Comparison of ENCODE assay signal across 23 cellular contexts in genomic region chr7:25665346-25665745, GRCh38.
DNase-seq lines count a peak whose midpoint lies in the region; ATAC-seq and TF ChIP-seq lines count a peak whose summit lies in the region.
"Had no signal": no experiment of that assay in that cellular context is flagged by ENCODE, and none has a peak within 500 bp of the region (broad histone marks: within the 10 kb centered on the region; RNA-seq: fewer than 3 reads in every experiment).

No MANE protein-coding gene starts in this region.

- peak; percentile 66 for ATAC-seq in omental fat pad (ENCODE audit: low FRiP score)
- no peak for ATAC-seq in left lobe of liver
- no peak for ATAC-seq in GM21619 (IDR thresholded peaks at IDR 0.05; ENCODE audit: unreplicated experiment)
- ATAC-seq: activated CD8-positive, alpha-beta T cell treated with anti-CD3 and anti-CD28 coated beads for 36 hours; left lung; pancreas; upper lobe of right lung had no signal

- intact Hi-C loops in mammary epithelial cell (cut with micrococcal nuclease), result no loop called here
- intact Hi-C loops in esophagus squamous epithelium (cut with DNase I), result no loop called here

- H3K36me3 ChIP-seq in mammary epithelial cell (ENCODE audit: insufficient read depth, low read length), result no peaks in the 10 kb centered on the region
- H3K36me3 ChIP-seq in esophagus squamous epithelium, result no peaks in the 10 kb centered on the region
- H3K36me3 ChIP-seq: left lung, pancreas, upper lobe of right lung had no signal

- CTCF ChIA-PET in mammary epithelial cell (lab: Charles Lee; ENCODE audit: low non-redundant PET), result no interaction called here

- TF ChIP-seq CTCF in mammary epithelial cell (conservative IDR thresholded peaks at IDR 0.05 in 1 of 2, IDR thresholded peaks at IDR 0.05 in 1 of 2; ENCODE audit: extremely low read depth in 1 of 2, insufficient read depth in 1 of 2, low read depth in 1 of 2, low read length in 2 of 2), result no peak
- no peak for TF ChIP-seq CTCF in esophagus squamous epithelium (IDR thresholded peaks at IDR 0.05)
- TF ChIP-seq CTCF in omental fat pad (IDR thresholded peaks at IDR 0.05), result no peak

- TF ChIP-seq POLR2A in esophagus squamous epithelium (IDR thresholded peaks at IDR 0.05), result no peak

- DNase-seq in T47D (ENCODE audit: low read depth in 1 of 2, low spot score in 1 of 2) (peak; percentile 25 to 97), mammary epithelial cell (no peak), esophagus squamous epithelium (lab: John Stamatoyannopoulos, UW) (no peak), omental fat pad (ENCODE audit: low spot score) (no peak), ureter (ENCODE audit: low spot score) (peak; percentile 68), left lobe of liver (ENCODE audit: low spot score) (no peak), SK-N-DZ (ENCODE audit: low spot score) (no peak)
- DNase-seq: 8988T; activated CD8-positive, alpha-beta T cell treated with anti-CD3 and anti-CD28 coated beads for 36 hours; activated naive CD4-positive, alpha-beta T cell treated with anti-CD3 and anti-CD28 coated beads for 36 hours; activated T-cell treated with anti-CD3 and anti-CD28 coated beads, Interleukin-2, amount 50 U/mL, for 1 hour; cerebellar nuclear complex; erythroblast; left lung; NCI-H1436 treated with DMSO at 0.1 percent for 48 hours; NCI-H524 treated with DMSO at 0.1 percent for 48 hours; pancreas; RPMI8226; stimulated activated CD4-positive, alpha-beta T cell treated with anti-CD3 and anti-CD28 coated beads, Interleukin-1b, Interleukin-23, amount 100 ng/mL, for 48 hours; stimulated activated naive CD4-positive, alpha-beta T cell; T-helper 9 cell; upper lobe of right lung had no signal

- H4K20me1 ChIP-seq in mammary epithelial cell (ENCODE audit: insufficient read depth, low read length), result no peaks in the 10 kb centered on the region

- no peak overlapping the region for H3K4me3 ChIP-seq in mammary epithelial cell (replicated peaks in 1 of 3; ENCODE audit: insufficient read depth in 1 of 3, low read depth in 2 of 3, low read length in 3 of 3)
- no peak overlapping the region for H3K4me3 ChIP-seq in esophagus squamous epithelium
- H3K4me3 ChIP-seq: left lung, pancreas, upper lobe of right lung had no signal

- no peaks in the 10 kb centered on the region for H3K79me2 ChIP-seq in mammary epithelial cell (ENCODE audit: insufficient read depth, low read length)

- H3K4me1 ChIP-seq in mammary epithelial cell (ENCODE audit: insufficient read depth, low read length) (no peaks in the 10 kb centered on the region), esophagus squamous epithelium (peaks cover 0 to 44% (median 21%) of the 10 kb centered on the region in 3 donors)
- H3K4me1 ChIP-seq: left lung had no signal

- dilution Hi-C loops in mammary epithelial cell (cut with HindIII; ENCODE audit: low sequenced_read_pairs), result no loop called here

- no peak overlapping the region for H3K9ac ChIP-seq in mammary epithelial cell (ENCODE audit: insufficient read depth, low read length)

- H3K9me3 ChIP-seq in mammary epithelial cell (replicated peaks; ENCODE audit: insufficient read depth, low read length), result no peaks in the 10 kb centered on the region
- no peaks in the 10 kb centered on the region for H3K9me3 ChIP-seq in esophagus squamous epithelium
- H3K9me3 ChIP-seq: left lung, pancreas, upper lobe of right lung had no signal

- WGBS in mammary epithelial cell (ENCODE audit: low coverage, missing lambda C conversion rate), result 0% methylated on average over 4 of the region's 4 CpGs
- 35 to 60% methylated on average over 4 of the region's 4 CpGs for WGBS in esophagus squamous epithelium, 2 donors

- no peak overlapping the region for H3K27ac ChIP-seq in mammary epithelial cell (ENCODE audit: insufficient read depth, low read depth, low read length)
- peak overlapping the region; percentile 14 to 82 (median 71) for H3K27ac ChIP-seq in esophagus squamous epithelium
- H3K27ac ChIP-seq: left lung, pancreas, upper lobe of right lung had no signal

- no peak overlapping the region for H2AFZ ChIP-seq in mammary epithelial cell (ENCODE audit: low read depth, low read length)

- H3K27me3 ChIP-seq in mammary epithelial cell (ENCODE audit: insufficient read depth, low read length) (peaks cover 5% of the 10 kb centered on the region), esophagus squamous epithelium (peaks cover 0 to 4% (median 0%) of the 10 kb centered on the region in 4 donors)
- H3K27me3 ChIP-seq: left lung, pancreas, upper lobe of right lung had no signal

- no peak overlapping the region for H3K4me2 ChIP-seq in mammary epithelial cell (ENCODE audit: insufficient read depth, low read depth, low read length)

- in situ Hi-C loops in T47D (cut with HindIII; ENCODE audit: low pct_unique_long_range_greater_than_20kb, low sequenced_read_pairs) (no loop called here), mammary epithelial cell (cut with MboI; ENCODE audit: low sequenced_read_pairs in 2 of 2) (no loop called here)

- BruUV-seq in mammary epithelial cell (replicated peaks; lab: Mats Ljungman, UMichigan), result no TSS peak

Comparison
In these comparisons a context has a peak if more than half of its experiments do, and no peak if none do; other contexts are left out.
1. DNase-seq: peak in T47D (2 of 2) and ureter (single experiment); none in mammary epithelial cell (single experiment), esophagus squamous epithelium (single experiment), omental fat pad (single experiment), left lobe of liver (single experiment) and SK-N-DZ (single experiment).